In genomic region chr14:103221781-103222358, GRCh38 we compare ENCODE assay signal across 21 cellular contexts.
DNase-seq lines count a peak whose midpoint lies in the region; ATAC-seq, FAIRE-seq and TF ChIP-seq lines count a peak whose summit lies in the region.
"Had no signal": no experiment of that assay in that cellular context is flagged by ENCODE, and none has a peak within 500 bp of the region (broad histone marks: within the 10 kb centered on the region; RNA-seq: fewer than 3 reads in every experiment).

No MANE protein-coding gene starts in this region.

- no peak overlapping the region for H4K8ac ChIP-seq in H1 (ENCODE audit: extremely low read depth, insufficient read depth, low read length)

- H3F3A ChIP-seq in neural progenitor cell (ENCODE audit: low read depth) = peaks cover 4% of the 10 kb centered on the region

- peak overlapping the region; percentile 31 for H3K27ac Mint-ChIP-seq in activated CD4-positive, alpha-beta T cell treated with anti-CD3 and anti-CD28 coated beads, Interleukin-2, amount 10 ng/mL, durations not matched to agents 7 days and 5 days
- H3K27ac Mint-ChIP-seq in neural progenitor cell = no peak overlapping the region
- H3K27ac Mint-ChIP-seq: CD4-positive, alpha-beta T cell; HFFc6 had no signal

- H3K27me3 ChIP-seq in H1 (replicated peaks in 1 of 4; ENCODE audit: control insufficient read depth in 3 of 4, extremely low read depth in 1 of 4, insufficient read depth in 3 of 4, low read length in 3 of 4) (peaks cover 8 to 28% (median 23%) of the 10 kb centered on the region in 4 experiments), neural progenitor cell (peaks cover 38% of the 10 kb centered on the region), hepatocyte (peaks cover 10% of the 10 kb centered on the region)

- H2BK20ac ChIP-seq in H1 (ENCODE audit: low read length) = no peak overlapping the region

- H3K27ac ChIP-seq in H1 (ENCODE audit: low read depth, low read length) (no peak overlapping the region), neural progenitor cell (no peak overlapping the region), hepatocyte (no peak overlapping the region)
- H3K27ac ChIP-seq: 22Rv1, C4-2B, HL-60 had no signal

- H3K9ac ChIP-seq in H1 (replicated peaks in 1 of 4; ENCODE audit: extremely low read depth in 1 of 4, low read depth in 3 of 4, low read length in 3 of 4) (no peak overlapping the region), neural progenitor cell (no peak overlapping the region)

- no peak overlapping the region for H2BK15ac ChIP-seq in H1 (ENCODE audit: low read length)

- no peak for FAIRE-seq in H1 (lab: Jason Lieb, UNC)
- FAIRE-seq in GM12891 (lab: Jason Lieb, UNC) = no peak
- FAIRE-seq: A549, D721Med, K562 had no signal

- no peak overlapping the region for H3K56ac ChIP-seq in H1 (replicated peaks; ENCODE audit: insufficient read length, low read depth, low read length)

- no peak for TF ChIP-seq POLR2A in H1 (IDR thresholded peaks at IDR 0.05; ENCODE audit: control extremely low read depth in 1 of 2, low read depth in 2 of 2, low read length in 2 of 2)
- TF ChIP-seq POLR2A in GM12891 (IDR thresholded peaks at IDR 0.05; ENCODE audit: low read depth, low read length) = no peak

- POLR2A ChIA-PET in activated CD4-positive, alpha-beta T cell treated with anti-CD3 and anti-CD28 coated beads, Interleukin-2, amount 10 ng/mL, durations not matched to agents 7 days and 5 days (lab: Charles Lee) = interaction anchor here (0.7 kb wide), 1 partner anchor 69 kb away, joined by 5 read pairs; no protein-coding TSS in a partner anchor
- POLR2A ChIA-PET in H1 (lab: Charles Lee; ENCODE audit: partially characterized antibody) = no interaction called here

- no peak for TF ChIP-seq EP300 in H1 (IDR thresholded peaks at IDR 0.05; ENCODE audit: borderline replicate concordance in 1 of 2, low read depth in 2 of 2, low read length in 2 of 2)

- H2BK12ac ChIP-seq in H1 (ENCODE audit: low read depth, low read length) = no peak overlapping the region; the same call in 1 of the 2 replicates

- no peak overlapping the region for H3K18ac ChIP-seq in H1 (ENCODE audit: extremely low read depth, low read length)

- no peak overlapping the region for H4K5ac ChIP-seq in H1 (ENCODE audit: insufficient read length, low read depth, low read length)

- TF ChIP-seq RAD21 in H1 (IDR thresholded peaks at IDR 0.05 in 1 of 2, conservative IDR thresholded peaks at IDR 0.05 in 1 of 2; ENCODE audit: low read depth in 2 of 2, low read length in 2 of 2) = no peak

- TF ChIP-seq CTCF in H1 (IDR thresholded peaks at IDR 0.05; ENCODE audit: control extremely low read depth in 1 of 3, insufficient read depth in 1 of 3, low read depth in 1 of 3, low read length in 3 of 3) (no peak), neural progenitor cell (IDR thresholded peaks at IDR 0.05) (no peak), hepatocyte (IDR thresholded peaks at IDR 0.05; ENCODE audit: poor library complexity) (no peak)

- no peak overlapping the region for H3K4ac ChIP-seq in H1 (replicated peaks; ENCODE audit: insufficient read length, low read depth, low read length)

- H2BK120ac ChIP-seq in H1 (replicated peaks; ENCODE audit: low read depth, low read length) = no peak overlapping the region

- CTCF ChIA-PET in activated CD4-positive, alpha-beta T cell treated with anti-CD3 and anti-CD28 coated beads, Interleukin-2, amount 10 ng/mL, durations not matched to agents 7 days and 5 days (lab: Charles Lee) = no interaction called here
- CTCF ChIA-PET in H1 (lab: Charles Lee; ENCODE audit: partially characterized antibody) = interaction anchor here (0.6 to 1.2 kb wide), 2 partner anchors 13 to 136 kb away, joined by 3 to 4 read pairs; no protein-coding TSS in a partner anchor

- DNase-seq in activated CD4-positive, alpha-beta T cell treated with anti-CD3 and anti-CD28 coated beads, Interleukin-2, amount 10 ng/mL, durations not matched to agents 7 days and 5 days = no peak
- no peak for DNase-seq in activated CD4-positive, alpha-beta T cell treated with anti-CD3 and anti-CD28 coated beads for 1 hour
- DNase-seq in H1 (ENCODE audit: low read depth in 1 of 2, low spot score in 2 of 2) (no peak), neural progenitor cell (ENCODE audit: low spot score) (no peak), NCI-H446 (lab: John Stamatoyannopoulos, UW) (no peak), GM12891 (ENCODE audit: insufficient read length, low spot score) (no peak), hepatocyte (ENCODE audit: low spot score) (no peak)
- DNase-seq: AML-193; Caco-2; CD4-positive, alpha-beta T cell; GDM1; HFFc6; IMR-90 had no signal

- no peaks in the 10 kb centered on the region for H3K79me2 ChIP-seq in H1 (ENCODE audit: control insufficient read depth in 1 of 2, insufficient read depth in 2 of 2, low read length in 2 of 2)
- no peaks in the 10 kb centered on the region for H3K79me2 ChIP-seq in neural progenitor cell (ENCODE audit: low read depth)
- H3K79me2 ChIP-seq in hepatocyte = no peaks in the 10 kb centered on the region

- no peak overlapping the region for H3K4me3 ChIP-seq in H1 (ENCODE audit: extremely low read depth in 1 of 4, insufficient read depth in 2 of 4, low read depth in 3 of 4, low read length in 4 of 4)
- H3K4me3 ChIP-seq in neural progenitor cell = no peak overlapping the region
- no peak overlapping the region for H3K4me3 ChIP-seq in hepatocyte
- H3K4me3 ChIP-seq: A549, K562 had no signal

- no peaks in the 10 kb centered on the region for H3K9me3 Mint-ChIP-seq in activated CD4-positive, alpha-beta T cell treated with anti-CD3 and anti-CD28 coated beads, Interleukin-2, amount 10 ng/mL, durations not matched to agents 7 days and 5 days
- H3K9me3 Mint-ChIP-seq in neural progenitor cell = no peaks in the 10 kb centered on the region
- H3K9me3 Mint-ChIP-seq: CD4-positive, alpha-beta T cell; HFFc6 had no signal

- H3K23me2 ChIP-seq in H1 (ENCODE audit: low read depth, low read length) = peaks cover 5% of the 10 kb centered on the region; the same call in 1 of the 2 replicates

- 85% methylated on average over 13 of the region's 13 CpGs; no CpG with 5 or more reads in 1 of the 2 experiments for WGBS in H1 (ENCODE audit: extremely low coverage in 1 of 2, insufficient coverage in 1 of 2, insufficient read length in 1 of 2, insufficient replicate concordance in 2 of 2, low coverage in 1 of 2, low lambda C conversion rate in 2 of 2, missing lambda C conversion rate in 1 of 2), 2 experiments
- 95% methylated on average over 13 of the region's 13 CpGs for WGBS in hepatocyte (ENCODE audit: low lambda C conversion rate, missing lambda C conversion rate)

- H2AK5ac ChIP-seq in H1 (ENCODE audit: low read depth, low read length) = no peak overlapping the region

- H4K91ac ChIP-seq in H1 (replicated peaks; ENCODE audit: insufficient read length, low read length) = no peak overlapping the region

- H3K4me1 ChIP-seq in H1 (replicated peaks in 1 of 4; ENCODE audit: control insufficient read depth in 3 of 4, insufficient read depth in 4 of 4, low read length in 3 of 4) (peaks cover 0 to 7% (median 4%) of the 10 kb centered on the region in 4 experiments; a peak in 4 of 7 replicates), neural progenitor cell (peaks cover 8% of the 10 kb centered on the region), hepatocyte (ENCODE audit: insufficient read depth) (peaks cover 13% of the 10 kb centered on the region)
- H3K4me1 ChIP-seq: A549, Caco-2 had no signal

- no peaks in the 10 kb centered on the region for H4K20me1 ChIP-seq in H1 (replicated peaks in 1 of 2; ENCODE audit: control insufficient read depth in 1 of 2, insufficient read depth in 2 of 2, low read length in 2 of 2)
- no peaks in the 10 kb centered on the region for H4K20me1 ChIP-seq in neural progenitor cell (ENCODE audit: low read depth)
- no peaks in the 10 kb centered on the region for H4K20me1 ChIP-seq in hepatocyte (ENCODE audit: insufficient read depth, poor library complexity, severe bottlenecking)

- H3K9me3 ChIP-seq in H1 (ENCODE audit: insufficient read depth in 2 of 2, low read depth in 1 of 2, low read length in 1 of 2) (no peaks in the 10 kb centered on the region), neural progenitor cell (ENCODE audit: low read depth) (no peaks in the 10 kb centered on the region), hepatocyte (ENCODE audit: low read depth) (peaks cover 2% of the 10 kb centered on the region)
- H3K9me3 ChIP-seq: Caco-2 had no signal

- ATAC-seq in HG03378 (IDR thresholded peaks at IDR 0.05; ENCODE audit: unreplicated experiment) = no peak
- ATAC-seq: A549, HCT116, K562 had no signal

- no peak overlapping the region for H3K4me3 Mint-ChIP-seq in activated CD4-positive, alpha-beta T cell treated with anti-CD3 and anti-CD28 coated beads, Interleukin-2, amount 10 ng/mL, durations not matched to agents 7 days and 5 days
- peak overlapping the region; percentile 41 for H3K4me3 Mint-ChIP-seq in neural progenitor cell
- H3K4me3 Mint-ChIP-seq: CD4-positive, alpha-beta T cell; HFFc6 had no signal

- no peak overlapping the region for H3K23ac ChIP-seq in H1 (ENCODE audit: insufficient read length)

- no peaks in the 10 kb centered on the region for H3K9me2 ChIP-seq in hepatocyte (replicated peaks; ENCODE audit: insufficient read depth)

- H2AFZ ChIP-seq in H1 (ENCODE audit: low read length) (no peak overlapping the region), neural progenitor cell (replicated peaks) (no peak overlapping the region), hepatocyte (no peak overlapping the region)

- peaks cover 28% of the 10 kb centered on the region for H3K27me3 Mint-ChIP-seq in activated CD4-positive, alpha-beta T cell treated with anti-CD3 and anti-CD28 coated beads, Interleukin-2, amount 10 ng/mL, durations not matched to agents 7 days and 5 days
- peaks cover 28% of the 10 kb centered on the region for H3K27me3 Mint-ChIP-seq in neural progenitor cell (ENCODE audit: insufficient read depth, low read depth)

- H3K36me3 Mint-ChIP-seq in activated CD4-positive, alpha-beta T cell treated with anti-CD3 and anti-CD28 coated beads, Interleukin-2, amount 10 ng/mL, durations not matched to agents 7 days and 5 days (ENCODE audit: low read depth) = no peaks in the 10 kb centered on the region
- H3K36me3 Mint-ChIP-seq in neural progenitor cell = no peaks in the 10 kb centered on the region

- H3K36me3 ChIP-seq in H1 (ENCODE audit: control insufficient read depth in 2 of 4, insufficient read depth in 4 of 4, low read length in 3 of 4) = no peaks in the 10 kb centered on the region
- H3K36me3 ChIP-seq in neural progenitor cell = no peaks in the 10 kb centered on the region
- H3K36me3 ChIP-seq in hepatocyte (replicated peaks; ENCODE audit: insufficient read depth, low read depth) = no peaks in the 10 kb centered on the region

- no peaks in the 10 kb centered on the region for H3K79me1 ChIP-seq in H1 (ENCODE audit: low read depth, low read length)

- no peak overlapping the region for H3K14ac ChIP-seq in H1 (ENCODE audit: insufficient read length)

- H2BK5ac ChIP-seq in H1 (ENCODE audit: low read depth, low read length) = no peak overlapping the region

- no peaks in the 10 kb centered on the region for H3K4me1 Mint-ChIP-seq in activated CD4-positive, alpha-beta T cell treated with anti-CD3 and anti-CD28 coated beads, Interleukin-2, amount 10 ng/mL, durations not matched to agents 7 days and 5 days
- H3K4me1 Mint-ChIP-seq in neural progenitor cell = no peaks in the 10 kb centered on the region

- H3K4me2 ChIP-seq in H1 (ENCODE audit: insufficient read depth in 1 of 2, low read depth in 2 of 2, low read length in 2 of 2) (no peak overlapping the region; a peak in 1 of 4 replicates), neural progenitor cell (no peak overlapping the region), hepatocyte (no peak overlapping the region)
- H3K4me2 ChIP-seq: A549 had no signal
